Comparison of ENCODE assay signal across 8 cellular contexts in the genomic region with DNA sequence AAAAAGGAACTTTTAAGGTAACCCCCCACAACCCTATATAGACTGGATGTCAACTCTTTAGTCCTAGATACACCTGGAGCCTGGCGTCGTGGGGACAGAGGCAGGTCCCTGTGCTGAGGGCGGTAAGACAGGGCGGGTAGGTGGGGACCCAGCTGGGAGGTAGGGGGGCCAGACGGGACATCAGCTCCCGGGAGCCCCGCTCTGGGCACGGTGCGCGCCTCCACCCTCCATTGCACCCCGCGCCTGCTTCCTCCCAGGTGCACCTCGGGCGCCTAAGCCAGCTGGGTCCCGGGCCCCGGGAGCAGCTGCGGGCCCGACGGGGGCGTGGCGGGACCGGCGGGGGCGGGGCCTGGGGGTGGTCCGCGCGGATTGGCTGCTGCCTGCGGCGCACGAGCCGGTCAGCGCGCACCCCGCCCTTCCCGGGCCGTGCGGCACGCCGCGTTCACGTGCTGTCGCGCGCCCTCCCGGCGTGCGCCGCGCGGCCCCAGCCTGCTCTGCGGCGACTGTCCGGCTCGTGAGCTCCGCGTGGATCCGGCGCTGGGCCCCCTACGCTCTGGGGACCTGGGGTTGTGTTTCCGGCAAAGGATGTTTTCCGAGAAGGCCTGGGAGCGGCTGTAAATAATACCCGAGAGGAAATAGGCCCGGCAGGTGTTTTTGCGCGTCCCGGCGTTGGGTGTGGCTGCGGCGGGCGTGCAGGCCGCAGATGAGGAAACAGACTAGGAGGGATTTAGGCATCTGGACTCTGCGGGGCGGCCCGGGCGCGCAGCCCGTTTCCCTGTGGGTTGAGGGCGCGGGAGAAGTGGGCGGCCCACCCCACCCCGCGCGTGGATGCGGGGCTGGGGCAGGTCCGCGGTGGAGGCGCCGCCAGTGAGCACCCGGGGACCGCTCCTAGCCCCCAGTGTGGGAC. TPM values are rescaled to one million over a fixed set of nuclear protein-coding genes. Genes with fewer than 3 reads are reported as not detected.
A peak's percentile ranks its signal among the peaks of the same experiment; 100 is the strongest.
DNase-seq lines count a peak whose midpoint lies in the region; ATAC-seq lines count a peak whose summit lies in the region.

No MANE protein-coding gene starts in this region.

- DNase-seq in DMS53 treated with DMSO at 0.1 percent for 48 hours (lab: John Stamatoyannopoulos, UW; ENCODE audit: unreplicated experiment) (peak; percentile 89), SHP77 treated with DMSO at 0.1 percent for 48 hours (lab: John Stamatoyannopoulos, UW) (peak; percentile 5), activated gamma-delta T cell treated with Interleukin-2 at 50 U/mL for 16 hours (peak; percentile 92), foreskin melanocyte (peak; percentile 81), nucleus accumbens (lab: John Stamatoyannopoulos, UW) (peak in 55 of 56 donors; percentile 24 to 92 (median 79)), superior temporal gyrus (ENCODE audit: extremely low spot score) (peak; percentile 80)
- peak; percentile 84 for DNase-seq in Jurkat, Clone E6-1 (ENCODE audit: low read depth, low spot score)

- peak; percentile 92 for ATAC-seq in GM21529 (IDR thresholded peaks at IDR 0.05; ENCODE audit: unreplicated experiment)

- H3K4me3 ChIP-seq in Jurkat, Clone E6-1 (ENCODE audit: low read length) = peak overlapping the region; percentile 92

RNA-seq across cellular contexts. Expression of a gene that starts 39.1 kb away (rescaled TPM):
- polyA plus RNA-seq in Jurkat, Clone E6-1 (2012; ENCODE audit: insufficient read depth, insufficient read length) = 19.6 TPM

Comparison
In these comparisons a context has a peak if more than half of its experiments do, and no peak if none do; other contexts are left out.
1. Peak in every context shown above with its lines: DNase-seq, ATAC-seq and H3K4me3 ChIP-seq.
2. DNase-seq: peak in every context shown above with its lines; median percentile 92 in activated gamma-delta T cell treated with Interleukin-2 at 50 U/mL for 16 hours; 89 in DMS53 treated with DMSO at 0.1 percent for 48 hours; 84 in Jurkat, Clone E6-1; 81 in foreskin melanocyte; 80 in superior temporal gyrus; 79 in nucleus accumbens; 5 in SHP77 treated with DMSO at 0.1 percent for 48 hours.